Comparison of ENCODE assay signal across 2 cellular contexts in the genomic region with DNA sequence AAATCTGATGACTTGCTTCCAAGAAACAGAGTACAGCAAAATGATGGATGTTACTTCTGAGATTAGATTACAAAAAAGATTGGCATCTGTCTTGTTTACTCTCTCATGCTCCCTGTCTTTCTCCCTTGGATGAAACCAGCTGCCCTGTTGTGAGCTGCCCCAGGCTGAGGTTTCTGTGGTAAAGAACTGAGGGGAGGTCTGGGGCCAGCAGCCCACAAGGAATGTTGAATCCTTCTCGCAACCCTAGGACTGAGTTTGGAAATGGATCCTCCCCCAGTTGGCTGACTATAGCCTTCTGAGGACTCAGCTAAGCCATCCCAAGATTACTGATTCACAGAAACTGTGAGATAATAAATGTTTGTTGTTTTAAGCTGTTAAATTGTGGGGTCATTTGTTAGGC.
TF ChIP-seq lines count a peak whose summit lies in the region.

No MANE protein-coding gene starts in this region.

TF ChIP-seq in HEK293, 187 proteins besides CTCF, POLR2A, EP300 and RAD21:
- no peak for TF ChIP-seq PRDM2 (tag by site-specific recombination; IDR thresholded peaks at IDR 0.05; ENCODE audit: borderline replicate concordance)
- TF ChIP-seq ZEB2 (tag by site-specific recombination; IDR thresholded peaks at IDR 0.05): no peak
- TF ChIP-seq TCF7L2 (IDR thresholded peaks at IDR 0.05; ENCODE audit: borderline replicate concordance, low read depth, low read length): no peak
- TF ChIP-seq SP7 (tag by site-specific recombination; IDR thresholded peaks at IDR 0.05): peak; percentile 90
- TF ChIP-seq ZFHX2 (tag by site-specific recombination; conservative IDR thresholded peaks at IDR 0.05): no peak
- no peak for TF ChIP-seq MYNN (tag by site-specific recombination; IDR thresholded peaks at IDR 0.05; ENCODE audit: borderline replicate concordance)
TF ChIP-seq in HEK293: peak in this region for 1.

TF ChIP-seq in GM23338, 12 proteins besides CTCF, POLR2A, EP300 and RAD21:
- TF ChIP-seq ZNF462 (CRISPR knock-in tag; IDR thresholded peaks at IDR 0.05) (no peak), JUNB (IDR thresholded peaks at IDR 0.05; ENCODE audit: unreplicated experiment) (no peak), ZNF114 (CRISPR knock-in tag; IDR thresholded peaks at IDR 0.05) (no peak), REST (IDR thresholded peaks at IDR 0.05; ENCODE audit: unreplicated experiment) (no peak), EZH2 (IDR thresholded peaks at IDR 0.05; ENCODE audit: low read depth, unreplicated experiment) (no peak), ZNF331 (CRISPR knock-in tag; IDR thresholded peaks at IDR 0.05; ENCODE audit: low read depth) (no peak), POLR2AphosphoS5 (IDR thresholded peaks at IDR 0.05; ENCODE audit: low read depth) (no peak), STAT1 (IDR thresholded peaks at IDR 0.05; ENCODE audit: unreplicated experiment) (no peak), ETS1 (IDR thresholded peaks at IDR 0.05) (no peak), EZH2phosphoT487 (IDR thresholded peaks at IDR 0.05; ENCODE audit: unreplicated experiment) (no peak), NANOG (IDR thresholded peaks at IDR 0.05; ENCODE audit: borderline replicate concordance) (no peak), CREB1 (CRISPR knock-in tag; IDR thresholded peaks at IDR 0.05; ENCODE audit: low read depth) (no peak)
